In genomic region chr1:151837197-151837596, GRCh38 we compare ENCODE assay signal across 1 cellular context.
TF ChIP-seq lines count a peak whose summit lies in the region.

No MANE protein-coding gene starts in this region.

TF ChIP-seq in H1, 55 proteins besides CTCF, POLR2A, EP300 and RAD21:
- TF ChIP-seq NANOG (IDR thresholded peaks at IDR 0.05; ENCODE audit: insufficient read depth, low read depth, low read length, poor library complexity, severe bottlenecking) (no peak), HDAC2 (IDR thresholded peaks at IDR 0.05; ENCODE audit: borderline replicate concordance in 1 of 2, low read depth in 2 of 2, low read length in 2 of 2) (no peak)
TF ChIP-seq in H1: peak in this region for 0.
